Comparison of ENCODE assay signal across 23 cellular contexts in genomic region chr1:86435327-86435726, GRCh38. TPM values are rescaled to one million over a fixed set of nuclear protein-coding genes. Genes with fewer than 3 reads are reported as not detected.
"Had no signal": no experiment of that assay in that cellular context is flagged by ENCODE, and none has a peak within 500 bp of the region (broad histone marks: within the 10 kb centered on the region; RNA-seq: fewer than 3 reads in every experiment).

No MANE protein-coding gene starts in this region.

- H3K27ac ChIP-seq: coronary artery, gastrocnemius medialis, heart right ventricle, pancreas, stomach, thoracic aorta, transverse colon had no signal

- H3K9me3 ChIP-seq: gastrocnemius medialis, heart right ventricle, pancreas, stomach, thoracic aorta, transverse colon had no signal

- H3K9me3 Mint-ChIP-seq: mesothelial cell of epicardium; natural killer cell treated with Interleukin-12 subunit alpha and Interleukin-12 subunit beta and Interleukin-15 and Interleukin-18, amount 100 ng/mL, for 72 hours had no signal

- H3K27ac Mint-ChIP-seq: mesothelial cell of epicardium, progenitor cell of endocrine pancreas had no signal

- H3K36me3 Mint-ChIP-seq: mesothelial cell of epicardium; natural killer cell treated with Interleukin-12 subunit alpha and Interleukin-12 subunit beta and Interleukin-15 and Interleukin-18, amount 100 ng/mL, for 72 hours had no signal

- H3K4me1 ChIP-seq: gastrocnemius medialis, pancreas had no signal

- H3K4me3 Mint-ChIP-seq: mesothelial cell of epicardium; natural killer cell treated with Interleukin-12 subunit alpha and Interleukin-12 subunit beta and Interleukin-15 and Interleukin-18, amount 100 ng/mL, for 72 hours had no signal

- H3K36me3 ChIP-seq: gastrocnemius medialis, heart right ventricle, pancreas, stomach, thoracic aorta, transverse colon had no signal

- H3K4me3 ChIP-seq: coronary artery, gastrocnemius medialis, heart right ventricle, pancreas, stomach, thoracic aorta, transverse colon had no signal

- H3K4me1 Mint-ChIP-seq: mesothelial cell of epicardium had no signal

- ATAC-seq: esophagus mucosa; gastrocnemius medialis; heart right ventricle; left lobe of liver; natural killer cell treated with Interleukin-12 subunit alpha and Interleukin-12 subunit beta and Interleukin-15 and Interleukin-18, amount 100 ng/mL, for 72 hours; right cardiac atrium had no signal

- H3K27me3 ChIP-seq: gastrocnemius medialis, pancreas, transverse colon had no signal

- DNase-seq: effector CD8-positive, alpha-beta T cell; gastrocnemius medialis; heart right ventricle; hypothalamus; occipital lobe; pancreas; right cardiac atrium; small intestine; stimulated activated CD4-positive, alpha-beta T cell treated with anti-CD3 and anti-CD28 coated beads, Interleukin-12 subunit alpha, Interleukin-12 subunit beta, amount 100 ng/mL, for 4 hours; stimulated activated naive CD4-positive, alpha-beta T cell; stomach; substantia nigra; transverse colon had no signal

RNA-seq across cellular contexts. Expression of gene CLCA2, which starts 11.4 kb away (rescaled TPM):
- total RNA-seq: gastrocnemius medialis; left lobe of liver; natural killer cell treated with Interleukin-12 subunit alpha and Interleukin-12 subunit beta and Interleukin-15 and Interleukin-18, amount 100 ng/mL, for 72 hours; progenitor cell of endocrine pancreas; right cardiac atrium had no signal

RNA-seq across cellular contexts. Expression of gene CLCA1, which starts 33.4 kb away (rescaled TPM):
- total RNA-seq: dermis microvascular lymphatic vessel endothelial cell; fibroblast of villous mesenchyme; heart right ventricle; lower leg skin; mesothelial cell of epicardium; natural killer cell treated with Interleukin-12 subunit alpha and Interleukin-12 subunit beta and Interleukin-15 and Interleukin-18, amount 100 ng/mL, for 72 hours; progenitor cell of endocrine pancreas; right cardiac atrium; thoracic aorta had no signal
